8 cellular contexts compared by ENCODE assay signal in the genomic region with DNA sequence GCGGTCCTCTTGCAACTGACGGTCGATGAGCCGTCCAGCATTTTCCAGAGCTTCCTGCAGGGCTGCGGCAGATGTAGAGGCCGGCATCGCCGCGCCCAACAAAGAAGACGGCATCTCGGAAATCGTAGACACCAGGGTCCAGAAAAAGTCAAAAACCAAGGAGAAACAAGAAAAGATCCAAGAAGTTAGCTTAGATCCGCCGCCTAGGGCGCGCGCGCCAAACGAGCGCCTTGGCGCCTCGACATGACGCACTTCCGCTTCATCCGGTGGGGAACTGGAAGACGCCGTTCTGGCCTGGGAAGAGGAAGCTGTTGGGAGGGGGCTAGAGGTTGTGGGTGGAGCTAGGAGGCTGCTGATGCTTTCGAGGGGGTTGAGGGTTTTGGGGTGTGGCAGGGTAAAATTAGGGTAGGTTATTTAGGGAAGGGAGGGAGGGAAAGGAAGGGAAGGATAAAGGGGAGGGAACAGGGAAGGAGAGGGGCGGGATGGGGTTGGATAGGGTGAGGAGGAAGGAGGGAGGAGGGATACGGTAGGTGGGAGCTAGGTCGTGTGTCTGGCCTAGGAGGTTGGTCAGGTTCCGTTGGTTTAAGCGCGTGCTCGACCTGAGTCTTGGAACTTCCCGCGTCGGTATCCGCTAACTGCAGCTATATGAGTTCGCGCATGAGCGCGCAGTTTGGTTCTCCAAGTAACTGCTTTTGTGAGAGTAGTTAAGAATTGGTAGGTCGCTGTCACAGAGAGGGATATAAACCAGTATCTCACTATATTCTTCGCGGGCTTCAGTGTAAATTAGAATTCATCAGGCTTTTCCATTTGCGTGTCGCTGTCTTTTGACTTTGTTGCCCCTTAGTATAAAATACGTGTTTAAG. TPM values are rescaled to one million over a fixed set of nuclear protein-coding genes. Genes with fewer than 3 reads are reported as not detected.
DNase-seq lines count a peak whose midpoint lies in the region; TF ChIP-seq lines count a peak whose summit lies in the region.

A gene (minus strand): TSS at position 243 of the 863 bp plus-strand sequence. CDS start 129 bp downstream, at position 114.

- peaks cover 19% of the 10 kb centered on the region for H3K4me1 ChIP-seq in HAP-1
- H3K4me1 ChIP-seq in MM.1S (ENCODE audit: low read length), result peaks cover 14% of the 10 kb centered on the region
- H3K4me1 ChIP-seq in stomach smooth muscle (ENCODE audit: control insufficient read depth, insufficient read depth, low read length), result peaks cover 11% of the 10 kb centered on the region

- H3K27me3 Mint-ChIP-seq in neural crest cell (ENCODE audit: low read depth), result peaks cover 30% of the 10 kb centered on the region

- H3K36me3 Mint-ChIP-seq in neural crest cell (ENCODE audit: low read depth), result no peaks in the 10 kb centered on the region

- H3K9me3 ChIP-seq in HAP-1 (no peaks in the 10 kb centered on the region), MM.1S (replicated peaks; ENCODE audit: insufficient read depth, low read length) (no peaks in the 10 kb centered on the region), stomach smooth muscle (ENCODE audit: control insufficient read depth in 2 of 2, low read length in 2 of 2) (no peaks in the 10 kb centered on the region)

- TF ChIP-seq CTCF in MM.1S (IDR thresholded peaks at IDR 0.05; ENCODE audit: low read length) (no peak), fibroblast of villous mesenchyme (IDR thresholded peaks at IDR 0.05; ENCODE audit: insufficient read depth, low read depth, low read length) (no peak), neural crest cell (conservative IDR thresholded peaks at IDR 0.05) (no peak)

- in situ Hi-C loops in G401 (cut with HindIII; ENCODE audit: low sequenced_read_pairs), result no loop called here
- in situ Hi-C loops in HAP-1 (cut with MboI; ENCODE audit: low sequenced_read_pairs), result no loop called here

- H3K36me3 ChIP-seq in HAP-1 (replicated peaks) (peaks cover 5% of the 10 kb centered on the region; the same call in 1 of the 2 replicates), MM.1S (replicated peaks; ENCODE audit: insufficient read depth, low read length) (no peaks in the 10 kb centered on the region), stomach smooth muscle (ENCODE audit: control insufficient read depth in 2 of 2, insufficient read depth in 2 of 2, low read length in 2 of 2) (no peaks in the 10 kb centered on the region)

- DNase-seq in G401 (ENCODE audit: low spot score), result peak; percentile 98
- DNase-seq in HAP-1 (ENCODE audit: low spot score in 2 of 2), result peak; percentile 93 to 97
- DNase-seq in MM.1S, result peak; percentile 95
- peak; percentile 52 for DNase-seq in SIG-M5 (lab: John Stamatoyannopoulos, UW)
- DNase-seq in activated gamma-delta T cell (lab: John Stamatoyannopoulos, UW), result peak; percentile 64
- peak; percentile 96 for DNase-seq in fibroblast of villous mesenchyme (ENCODE audit: low read depth)
- DNase-seq in neural crest cell (ENCODE audit: low read depth, low spot score), result peak; percentile 74

- peak within 1 kb of the TSS; percentile 100 for H3K27ac Mint-ChIP-seq in neural crest cell (ENCODE audit: unreplicated experiment)

- H3K27me3 ChIP-seq in HAP-1 (ENCODE audit: low read depth) (no peaks in the 10 kb centered on the region), MM.1S (replicated peaks; ENCODE audit: insufficient read depth, low read length) (no peaks in the 10 kb centered on the region), stomach smooth muscle (ENCODE audit: control insufficient read depth in 1 of 2, insufficient read depth in 2 of 2, low read length in 2 of 2) (no peaks in the 10 kb centered on the region)

- peaks cover 28% of the 10 kb centered on the region for H3K4me1 Mint-ChIP-seq in neural crest cell

- peak within 1 kb of the TSS; percentile 66 for H3K27ac ChIP-seq in MM.1S (ENCODE audit: low read length)
- H3K27ac ChIP-seq in stomach smooth muscle (ENCODE audit: low read length), result peak within 1 kb of the TSS; percentile 84

- peak within 1 kb of the TSS; percentile 67 for H3K4me2 ChIP-seq in MM.1S (ENCODE audit: low read depth, low read length)

- H3K9me3 Mint-ChIP-seq in neural crest cell, result no peaks in the 10 kb centered on the region

- H4K20me1 ChIP-seq in MM.1S (ENCODE audit: insufficient read depth, low read length), result no peaks in the 10 kb centered on the region

- peak within 1 kb of the TSS; percentile 93 for H3K4me3 Mint-ChIP-seq in neural crest cell

- peak within 1 kb of the TSS; percentile 82 for H3K4me3 ChIP-seq in HAP-1
- H3K4me3 ChIP-seq in MM.1S (ENCODE audit: low read length), result peak within 1 kb of the TSS; percentile 98
- peak within 1 kb of the TSS; percentile 74 for H3K4me3 ChIP-seq in fibroblast of villous mesenchyme (ENCODE audit: low read depth, low read length)
- H3K4me3 ChIP-seq in stomach smooth muscle (ENCODE audit: low read length in 2 of 2), result peak within 1 kb of the TSS; percentile 99

- H3K79me2 ChIP-seq in MM.1S (ENCODE audit: low read length), result peaks cover 48% of the 10 kb centered on the region

- peaks cover 16% of the 10 kb centered on the region for H3F3A ChIP-seq in MM.1S (ENCODE audit: insufficient read depth, low read length)

- H3K9me2 ChIP-seq in MM.1S (replicated peaks; ENCODE audit: insufficient read depth, low read length), result no peaks in the 10 kb centered on the region

- peak within 1 kb of the TSS; percentile 95 for H3K9ac ChIP-seq in MM.1S (ENCODE audit: low read length)
- peak within 1 kb of the TSS; percentile 89 to 94 for H3K9ac ChIP-seq in stomach smooth muscle (ENCODE audit: low read length in 2 of 2)

- H2AFZ ChIP-seq in MM.1S (ENCODE audit: low read length), result peak within 1 kb of the TSS; percentile 85

RNA-seq across cellular contexts. Expression of the gene that starts here (rescaled TPM):
- total RNA-seq in G401 (2014; rRNA removed; shearing (Covaris generic)), result 81.9 and 85.5 TPM in 2 replicates
- total RNA-seq in fibroblast of villous mesenchyme (32.2 and 41.9 TPM in 2 replicates), neural crest cell (66.3 and 72.6 TPM in 2 replicates)

Comparison
In these comparisons a context has a peak if more than half of its experiments do, and no peak if none do; other contexts are left out.
1. Peak in every context shown above with its lines: DNase-seq, H3K4me3 ChIP-seq and H3K27ac ChIP-seq.